In the genomic region with DNA sequence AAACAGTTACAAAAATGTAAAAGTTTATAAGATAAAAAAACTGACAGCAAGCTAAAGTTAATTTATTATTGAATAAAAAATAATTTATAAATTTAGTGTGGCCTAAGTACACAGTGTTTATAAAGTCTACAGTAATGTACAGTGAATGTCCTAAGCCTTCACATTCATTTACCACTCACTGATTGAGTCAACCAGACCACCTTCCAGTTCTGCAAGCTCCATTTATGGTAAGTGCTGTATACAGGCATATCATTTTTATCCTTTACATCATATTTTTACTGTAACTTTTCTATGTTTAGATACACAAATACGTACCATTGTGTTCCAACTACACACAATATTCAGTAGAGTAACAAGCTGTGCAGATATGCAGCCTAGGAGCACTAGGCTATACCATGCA, we compare ENCODE assay signal across 8 cellular contexts.
"Had no signal": no experiment of that assay in that cellular context is flagged by ENCODE, and none has a peak within 500 bp of the region (broad histone marks: within the 10 kb centered on the region; RNA-seq: fewer than 3 reads in every experiment).

No MANE protein-coding gene starts in this region.

- DNase-seq: IMR-90, KBM-7, KG1 had no signal

- FAIRE-seq: HepG2, HTR-8/SVneo had no signal

- H3K9ac ChIP-seq: KMS-11 had no signal

- H3K27ac ChIP-seq: HL-60, KMS-11 had no signal

- H3K4me2 ChIP-seq: KMS-11 had no signal

- H3K4me3 ChIP-seq: K562 had no signal

- ATAC-seq: HepG2, K562 had no signal
